Comparison of ENCODE assay signal across 21 cellular contexts in genomic region chr6:17159240-17159639, GRCh38. TPM values are rescaled to one million over a fixed set of nuclear protein-coding genes. Genes with fewer than 3 reads are reported as not detected.
DNase-seq lines count a peak whose midpoint lies in the region; ATAC-seq and TF ChIP-seq lines count a peak whose summit lies in the region.
"Had no signal": no experiment of that assay in that cellular context is flagged by ENCODE, and none has a peak within 500 bp of the region (broad histone marks: within the 10 kb centered on the region; RNA-seq: fewer than 3 reads in every experiment).

No MANE protein-coding gene starts in this region.

- CTCF ChIA-PET in PC-9 (lab: Charles Lee) = no interaction called here

- H3K27me3 ChIP-seq in body of pancreas = no peaks in the 10 kb centered on the region
- peaks cover 0 to 4% of the 10 kb centered on the region in 2 donors for H3K27me3 ChIP-seq in left lung
- no peaks in the 10 kb centered on the region for H3K27me3 ChIP-seq in HAP-1 (ENCODE audit: low read depth)
- H3K27me3 ChIP-seq in PC-9 (ENCODE audit: insufficient read depth, low read depth) = no peaks in the 10 kb centered on the region
- H3K27me3 ChIP-seq: SJSA1 had no signal

- POLR2A ChIA-PET in PC-9 (lab: Charles Lee; ENCODE audit: unreplicated experiment) = no interaction called here

- H3K4me1 ChIP-seq in body of pancreas = peaks cover 6% of the 10 kb centered on the region
- no peaks in the 10 kb centered on the region for H3K4me1 ChIP-seq in left lung
- no peaks in the 10 kb centered on the region for H3K4me1 ChIP-seq in HAP-1
- no peaks in the 10 kb centered on the region for H3K4me1 ChIP-seq in PC-9 (replicated peaks; ENCODE audit: insufficient read depth)
- H3K4me1 ChIP-seq: SJSA1 had no signal

- no peak overlapping the region for H3K4me3 Mint-ChIP-seq in nephron progenitor cell
- H3K4me3 Mint-ChIP-seq in activated T-cell treated with anti-CD3 and anti-CD28 coated beads, Interleukin-2, amount 50 U/mL, for 4 hours = no peak overlapping the region
- H3K4me3 Mint-ChIP-seq: CD14-positive monocyte, IgD-negative memory B cell had no signal

- H3K9me3 ChIP-seq in body of pancreas (peaks cover 0 to 8% (median 0%) of the 10 kb centered on the region in 3 donors), left lung (no peaks in the 10 kb centered on the region), HAP-1 (no peaks in the 10 kb centered on the region; the same call in 1 of the 2 replicates), PC-9 (ENCODE audit: insufficient read depth, low read depth) (no peaks in the 10 kb centered on the region)
- H3K9me3 ChIP-seq: SJSA1 had no signal

- WGBS in body of pancreas, 2 donors = 15 to 17% methylated on average over 5 of the region's 5 CpGs

- no peak for TF ChIP-seq POLR2A in body of pancreas (IDR thresholded peaks at IDR 0.05)

- DNase-seq in ACHN (peak; percentile 15), body of pancreas (peak; percentile 43 to 73 (median 60)), left lung (no peak), renal cortical epithelial cell (ENCODE audit: low read depth) (peak; percentile 86), HAP-1 (ENCODE audit: low spot score in 2 of 2) (no peak), nephron progenitor cell (no peak), PC-9 (no peak)
- DNase-seq in activated T-cell treated with anti-CD3 and anti-CD28 coated beads, Interleukin-2, amount 50 U/mL, for 4 hours = no peak
- DNase-seq: DMS153, EL, H7, Kasumi-1, NCI-H1417, NCI-H2029, NCI-H510A treated with DMSO at 0.1 percent for 48 hours, NCI-H82, PC-3 had no signal

- H3K79me2 ChIP-seq in PC-9 (ENCODE audit: low read depth) = no peaks in the 10 kb centered on the region

- peaks cover 12% of the 10 kb centered on the region for H3K9me3 Mint-ChIP-seq in nephron progenitor cell
- H3K9me3 Mint-ChIP-seq in activated T-cell treated with anti-CD3 and anti-CD28 coated beads, Interleukin-2, amount 50 U/mL, for 4 hours = no peaks in the 10 kb centered on the region
- H3K9me3 Mint-ChIP-seq: CD14-positive monocyte, IgD-negative memory B cell had no signal

- H2AFZ ChIP-seq in PC-9 = no peak overlapping the region

- H3K4me3 ChIP-seq in body of pancreas (no peak overlapping the region), left lung (no peak overlapping the region), HAP-1 (no peak overlapping the region), PC-9 (no peak overlapping the region)
- H3K4me3 ChIP-seq: SJSA1 had no signal

- ATAC-seq in body of pancreas (peak; percentile 94), left lung (peak; percentile 52)
- no peak for ATAC-seq in activated T-cell treated with anti-CD3 and anti-CD28 coated beads, Interleukin-2, amount 50 U/mL, for 4 hours
- ATAC-seq: PC-3 had no signal

- TF ChIP-seq CTCF in body of pancreas (IDR thresholded peaks at IDR 0.05) (no peak), left lung (IDR thresholded peaks at IDR 0.05) (no peak), nephron progenitor cell (IDR thresholded peaks at IDR 0.05) (no peak), PC-9 (conservative IDR thresholded peaks at IDR 0.05) (no peak)

- H3K27ac Mint-ChIP-seq in nephron progenitor cell = no peak overlapping the region
- H3K27ac Mint-ChIP-seq: IgD-negative memory B cell had no signal

- H3K27ac ChIP-seq in body of pancreas (peak overlapping the region in 2 of 4 donors; percentile 45 to 58), left lung (no peak overlapping the region), PC-9 (no peak overlapping the region)
- H3K27ac ChIP-seq: SJSA1 had no signal

- in situ Hi-C loops in ACHN (cut with HindIII; ENCODE audit: low pct_ligation_motif_present, low pct_unique_long_range_greater_than_20kb, low sequenced_read_pairs) (no loop called here), HAP-1 (cut with MboI; ENCODE audit: low sequenced_read_pairs) (loop anchor here (5.0 to 10.0 kb wide), 2 partner anchors 433 to 656 kb away; no protein-coding TSS in a partner anchor)

- H3K27me3 Mint-ChIP-seq in nephron progenitor cell (ENCODE audit: low read depth, poor library complexity) = no peaks in the 10 kb centered on the region
- H3K27me3 Mint-ChIP-seq in activated T-cell treated with anti-CD3 and anti-CD28 coated beads, Interleukin-2, amount 50 U/mL, for 4 hours (ENCODE audit: low read depth) = peaks cover 28% of the 10 kb centered on the region

- no peaks in the 10 kb centered on the region for H3K36me3 ChIP-seq in body of pancreas (replicated peaks in 1 of 2; ENCODE audit: insufficient read depth in 1 of 2, low read depth in 2 of 2)
- no peaks in the 10 kb centered on the region for H3K36me3 ChIP-seq in left lung
- H3K36me3 ChIP-seq in HAP-1 (replicated peaks) = no peaks in the 10 kb centered on the region
- no peaks in the 10 kb centered on the region for H3K36me3 ChIP-seq in PC-9 (ENCODE audit: low read depth)
- H3K36me3 ChIP-seq: SJSA1 had no signal

- no peaks in the 10 kb centered on the region for H3F3A ChIP-seq in PC-9 (ENCODE audit: insufficient read depth, low read depth)

- no peaks in the 10 kb centered on the region for H4K20me1 ChIP-seq in PC-9 (ENCODE audit: insufficient read depth)

- H3K9me2 ChIP-seq in PC-9 (ENCODE audit: insufficient read depth) = no peaks in the 10 kb centered on the region

- H3K4me1 Mint-ChIP-seq in nephron progenitor cell = no peaks in the 10 kb centered on the region
- no peaks in the 10 kb centered on the region for H3K4me1 Mint-ChIP-seq in activated T-cell treated with anti-CD3 and anti-CD28 coated beads, Interleukin-2, amount 50 U/mL, for 4 hours (ENCODE audit: low read depth)
- H3K4me1 Mint-ChIP-seq: CD14-positive monocyte, IgD-negative memory B cell had no signal

- no peak overlapping the region for H3K4me2 ChIP-seq in PC-9

- intact Hi-C loops in body of pancreas (cut with DNase I) (no loop called here), left lung (cut with DNase I) (loop anchor here in 1 of 2 donors (5.0 to 10.0 kb wide), 2 partner anchors 423 to 646 kb away; no protein-coding TSS in a partner anchor), PC-9 (cut with micrococcal nuclease; ENCODE audit: unreplicated experiment) (loop anchor here (5.0 kb wide), 1 partner anchor 658 kb away; no protein-coding TSS in a partner anchor)

- peaks cover 5% of the 10 kb centered on the region for H3K36me3 Mint-ChIP-seq in nephron progenitor cell (ENCODE audit: low read depth)
- peaks cover 2% of the 10 kb centered on the region for H3K36me3 Mint-ChIP-seq in activated T-cell treated with anti-CD3 and anti-CD28 coated beads, Interleukin-2, amount 50 U/mL, for 4 hours (ENCODE audit: insufficient read depth)
- H3K36me3 Mint-ChIP-seq: CD14-positive monocyte, IgD-negative memory B cell had no signal

- BruUV-seq in PC-9 (replicated peaks; lab: Mats Ljungman, UMichigan) = no TSS peak

RNA-seq across cellular contexts. Expression of gene STMND1, which starts 57.4 kb away (rescaled TPM):
- total RNA-seq in body of pancreas (under 1 TPM in 1 of 2 donors, not detected in 1; 0.26 TPM), left lung (1 to 10 TPM in 1 of 2 donors, not detected in 1; 2.5 TPM), renal cortical epithelial cell (not detected in 2 replicates), PC-9 (2021) (0.26 TPM in 1 of 2 replicates, not detected in the other)
- total RNA-seq in activated T-cell treated with anti-CD3 and anti-CD28 coated beads, Interleukin-2, amount 50 U/mL, for 4 hours = not detected
- total RNA-seq: H7, HT1080, PC-3 had no signal

Comparison
In these comparisons a context has a peak if more than half of its experiments do, and no peak if none do; other contexts are left out.
1. DNase-seq: peak in ACHN (single experiment), body of pancreas (4 of 4) and renal cortical epithelial cell (single experiment); none in left lung (0 of 2), HAP-1 (0 of 2), nephron progenitor cell (single experiment), activated T-cell treated with anti-CD3 and anti-CD28 coated beads, Interleukin-2, amount 50 U/mL, for 4 hours (single experiment) and PC-9 (0 of 2).
2. ATAC-seq: peak in body of pancreas (single experiment) and left lung (single experiment); none in activated T-cell treated with anti-CD3 and anti-CD28 coated beads, Interleukin-2, amount 50 U/mL, for 4 hours (0 of 2).